Comparison of ENCODE assay signal across 9 cellular contexts in genomic region chr11:76598426-76598839, GRCh38.
DNase-seq lines count a peak whose midpoint lies in the region; ATAC-seq, FAIRE-seq and TF ChIP-seq lines count a peak whose summit lies in the region.
"Had no signal": no experiment of that assay in that cellular context is flagged by ENCODE, and none has a peak within 500 bp of the region (broad histone marks: within the 10 kb centered on the region; RNA-seq: fewer than 3 reads in every experiment).

No MANE protein-coding gene starts in this region.

- no peaks in the 10 kb centered on the region for H3K79me2 ChIP-seq in astrocyte (ENCODE audit: insufficient read depth, low read length)

- 35 to 60% (median 45%) methylated on average over 6 of the region's 6 CpGs for WGBS in stomach, 5 donors

- no peaks in the 10 kb centered on the region for H3K36me3 Mint-ChIP-seq in astrocyte (ENCODE audit: low read depth, unreplicated experiment)

- no peak for FAIRE-seq in astrocyte (lab: Jason Lieb, UNC)

- H3K4me3 ChIP-seq in GM12864 (ENCODE audit: low read depth, low read length) = no peak overlapping the region
- no peak overlapping the region for H3K4me3 ChIP-seq in astrocyte (ENCODE audit: insufficient read depth, low read depth, low read length)
- no peak overlapping the region for H3K4me3 ChIP-seq in left lung
- no peak overlapping the region for H3K4me3 ChIP-seq in stomach

- in situ Hi-C loops in ACHN (cut with HindIII; ENCODE audit: low pct_ligation_motif_present, low pct_unique_long_range_greater_than_20kb, low sequenced_read_pairs) = no loop called here

- H3K27me3 ChIP-seq in astrocyte (ENCODE audit: insufficient read depth, low read length) (no peaks in the 10 kb centered on the region), left lung (no peaks in the 10 kb centered on the region), stomach (no peaks in the 10 kb centered on the region)

- intact Hi-C loops in left lung (cut with DNase I) = loop anchor here in 1 of 2 donors (10.0 kb wide), 1 partner anchor 76 kb away; the partner anchor contains the start of gene LRRC32
- intact Hi-C loops in stomach (cut with DNase I; ENCODE audit: low total_unique reads) = no loop called here

- H3K4me3 Mint-ChIP-seq in astrocyte (ENCODE audit: unreplicated experiment) = no peak overlapping the region
- H3K4me3 Mint-ChIP-seq: dendritic cell treated with granulocyte-macrophage colony-stimulating factor and Interleukin-4, amounts not matched to agents 40 ng/mL and 50 ng/mL, for 4 days had no signal

- H3K36me3 ChIP-seq in astrocyte (ENCODE audit: insufficient read depth, low read length) = no peaks in the 10 kb centered on the region
- no peaks in the 10 kb centered on the region for H3K36me3 ChIP-seq in left lung
- H3K36me3 ChIP-seq in stomach = no peaks in the 10 kb centered on the region

- H3K27me3 Mint-ChIP-seq in astrocyte (ENCODE audit: low read depth, unreplicated experiment) = peaks cover 8% of the 10 kb centered on the region

- TF ChIP-seq CTCF in GM12864 (IDR thresholded peaks at IDR 0.05; ENCODE audit: low read depth, low read length, missing control alignments) = peak; percentile 73
- peak; percentile 47 for TF ChIP-seq CTCF in astrocyte (IDR thresholded peaks at IDR 0.05; ENCODE audit: insufficient read depth, low read depth, low read length)
- peak; percentile 31 to 39 for TF ChIP-seq CTCF in left lung (IDR thresholded peaks at IDR 0.05)
- peak in 2 of 7 experiments; percentile 12 to 26 for TF ChIP-seq CTCF in stomach (IDR thresholded peaks at IDR 0.05)

- no peaks in the 10 kb centered on the region for H4K20me1 ChIP-seq in astrocyte (ENCODE audit: insufficient read depth, low read length)

- H2AFZ ChIP-seq in astrocyte (ENCODE audit: low read depth, low read length) = no peak overlapping the region

- no peak overlapping the region for H3K4me2 ChIP-seq in astrocyte (ENCODE audit: low read length)

- H3K27ac Mint-ChIP-seq in astrocyte (ENCODE audit: unreplicated experiment) = peak overlapping the region; percentile 62
- H3K27ac Mint-ChIP-seq: dendritic cell treated with granulocyte-macrophage colony-stimulating factor and Interleukin-4, amounts not matched to agents 40 ng/mL and 50 ng/mL, for 4 days had no signal

- H3K27ac ChIP-seq in astrocyte (ENCODE audit: low read depth, low read length) = no peak overlapping the region
- no peak overlapping the region for H3K27ac ChIP-seq in left lung
- H3K27ac ChIP-seq in stomach = no peak overlapping the region

- H3K9me3 Mint-ChIP-seq in astrocyte (ENCODE audit: unreplicated experiment) = peaks cover 2% of the 10 kb centered on the region
- H3K9me3 Mint-ChIP-seq: dendritic cell treated with granulocyte-macrophage colony-stimulating factor and Interleukin-4, amounts not matched to agents 40 ng/mL and 50 ng/mL, for 4 days had no signal

- no peak for TF ChIP-seq EP300 in stomach (IDR thresholded peaks at IDR 0.05)

- peaks cover 11% of the 10 kb centered on the region for H3K4me1 Mint-ChIP-seq in astrocyte (ENCODE audit: low read depth, unreplicated experiment)

- no peak overlapping the region for H3K9ac ChIP-seq in astrocyte (ENCODE audit: low read length)

- H3K4me1 ChIP-seq in astrocyte (ENCODE audit: insufficient read depth, low read length) = peaks cover 18% of the 10 kb centered on the region
- H3K4me1 ChIP-seq in left lung = peaks cover 0 to 17% of the 10 kb centered on the region in 2 donors
- peaks cover 0 to 13% (median 6%) of the 10 kb centered on the region in 4 donors for H3K4me1 ChIP-seq in stomach

- DNase-seq in ACHN (peak; percentile 56), GM12864 (ENCODE audit: low read depth) (peak; percentile 16), NCI-H1417 (lab: John Stamatoyannopoulos, UW) (peak; percentile 33 to 74 (median 37)), astrocyte (ENCODE audit: low read depth) (peak; percentile 31), left lung (no peak), stomach (no peak)

- ATAC-seq in left lung (peak; percentile 64), HG02852 (IDR thresholded peaks at IDR 0.05; ENCODE audit: unreplicated experiment) (no peak), GM18505 (IDR thresholded peaks at IDR 0.05; ENCODE audit: unreplicated experiment) (no peak)

- no peaks in the 10 kb centered on the region for H3K9me3 ChIP-seq in astrocyte (ENCODE audit: insufficient read depth, low read depth, low read length)
- no peaks in the 10 kb centered on the region for H3K9me3 ChIP-seq in left lung
- H3K9me3 ChIP-seq in stomach = no peaks in the 10 kb centered on the region

- TF ChIP-seq POLR2A in stomach (IDR thresholded peaks at IDR 0.05) = no peak
- no peak for TF ChIP-seq POLR2A in GM18505 (IDR thresholded peaks at IDR 0.05; ENCODE audit: borderline replicate concordance, extremely low read depth, insufficient read depth, insufficient read length)

Comparison
In these comparisons a context has a peak if more than half of its experiments do, and no peak if none do; other contexts are left out.
1. DNase-seq: peak in ACHN (single experiment), GM12864 (single experiment), NCI-H1417 (3 of 3) and astrocyte (single experiment); none in left lung (0 of 2) and stomach (single experiment).